ENCODE assay signal across 1 cellular context in the genomic region with DNA sequence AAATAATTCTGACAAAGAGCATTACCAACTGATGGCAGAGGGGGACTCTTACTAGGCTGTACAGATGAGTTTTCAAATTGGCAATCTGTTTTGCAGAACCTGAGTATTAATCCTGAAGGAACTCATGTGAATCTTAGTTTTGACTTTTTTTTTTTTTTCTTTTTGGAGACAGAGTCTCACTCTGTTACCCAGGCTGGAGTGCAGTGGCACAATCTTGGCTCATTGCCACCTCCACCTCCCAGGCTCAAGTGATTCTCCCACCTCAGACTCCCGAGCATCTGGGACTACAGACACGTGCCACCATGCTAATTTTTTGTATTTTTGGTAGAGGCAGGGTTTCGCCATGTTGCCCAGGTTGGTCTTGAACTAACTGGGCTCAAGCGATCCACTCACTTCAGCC.
TF ChIP-seq lines count a peak whose summit lies in the region.

No MANE protein-coding gene starts in this region.

TF ChIP-seq in WTC11, 78 proteins besides CTCF, POLR2A, EP300 and RAD21 (continued from another document):
- TF ChIP-seq, protein P1, sequence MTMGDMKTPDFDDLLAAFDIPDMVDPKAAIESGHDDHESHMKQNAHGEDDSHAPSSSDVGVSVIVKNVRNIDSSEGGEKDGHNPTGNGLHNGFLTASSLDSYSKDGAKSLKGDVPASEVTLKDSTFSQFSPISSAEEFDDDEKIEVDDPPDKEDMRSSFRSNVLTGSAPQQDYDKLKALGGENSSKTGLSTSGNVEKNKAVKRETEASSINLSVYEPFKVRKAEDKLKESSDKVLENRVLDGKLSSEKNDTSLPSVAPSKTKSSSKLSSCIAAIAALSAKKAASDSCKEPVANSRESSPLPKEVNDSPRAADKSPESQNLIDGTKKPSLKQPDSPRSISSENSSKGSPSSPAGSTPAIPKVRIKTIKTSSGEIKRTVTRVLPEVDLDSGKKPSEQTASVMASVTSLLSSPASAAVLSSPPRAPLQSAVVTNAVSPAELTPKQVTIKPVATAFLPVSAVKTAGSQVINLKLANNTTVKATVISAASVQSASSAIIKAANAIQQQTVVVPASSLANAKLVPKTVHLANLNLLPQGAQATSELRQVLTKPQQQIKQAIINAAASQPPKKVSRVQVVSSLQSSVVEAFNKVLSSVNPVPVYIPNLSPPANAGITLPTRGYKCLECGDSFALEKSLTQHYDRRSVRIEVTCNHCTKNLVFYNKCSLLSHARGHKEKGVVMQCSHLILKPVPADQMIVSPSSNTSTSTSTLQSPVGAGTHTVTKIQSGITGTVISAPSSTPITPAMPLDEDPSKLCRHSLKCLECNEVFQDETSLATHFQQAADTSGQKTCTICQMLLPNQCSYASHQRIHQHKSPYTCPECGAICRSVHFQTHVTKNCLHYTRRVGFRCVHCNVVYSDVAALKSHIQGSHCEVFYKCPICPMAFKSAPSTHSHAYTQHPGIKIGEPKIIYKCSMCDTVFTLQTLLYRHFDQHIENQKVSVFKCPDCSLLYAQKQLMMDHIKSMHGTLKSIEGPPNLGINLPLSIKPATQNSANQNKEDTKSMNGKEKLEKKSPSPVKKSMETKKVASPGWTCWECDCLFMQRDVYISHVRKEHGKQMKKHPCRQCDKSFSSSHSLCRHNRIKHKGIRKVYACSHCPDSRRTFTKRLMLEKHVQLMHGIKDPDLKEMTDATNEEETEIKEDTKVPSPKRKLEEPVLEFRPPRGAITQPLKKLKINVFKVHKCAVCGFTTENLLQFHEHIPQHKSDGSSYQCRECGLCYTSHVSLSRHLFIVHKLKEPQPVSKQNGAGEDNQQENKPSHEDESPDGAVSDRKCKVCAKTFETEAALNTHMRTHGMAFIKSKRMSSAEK (CRISPR knock-in tag; IDR thresholded peaks at IDR 0.05; ENCODE audit: borderline replicate concordance): no peak
- no peak for TF ChIP-seq RORB (CRISPR knock-in tag; IDR thresholded peaks at IDR 0.05)
- TF ChIP-seq, protein P2, sequence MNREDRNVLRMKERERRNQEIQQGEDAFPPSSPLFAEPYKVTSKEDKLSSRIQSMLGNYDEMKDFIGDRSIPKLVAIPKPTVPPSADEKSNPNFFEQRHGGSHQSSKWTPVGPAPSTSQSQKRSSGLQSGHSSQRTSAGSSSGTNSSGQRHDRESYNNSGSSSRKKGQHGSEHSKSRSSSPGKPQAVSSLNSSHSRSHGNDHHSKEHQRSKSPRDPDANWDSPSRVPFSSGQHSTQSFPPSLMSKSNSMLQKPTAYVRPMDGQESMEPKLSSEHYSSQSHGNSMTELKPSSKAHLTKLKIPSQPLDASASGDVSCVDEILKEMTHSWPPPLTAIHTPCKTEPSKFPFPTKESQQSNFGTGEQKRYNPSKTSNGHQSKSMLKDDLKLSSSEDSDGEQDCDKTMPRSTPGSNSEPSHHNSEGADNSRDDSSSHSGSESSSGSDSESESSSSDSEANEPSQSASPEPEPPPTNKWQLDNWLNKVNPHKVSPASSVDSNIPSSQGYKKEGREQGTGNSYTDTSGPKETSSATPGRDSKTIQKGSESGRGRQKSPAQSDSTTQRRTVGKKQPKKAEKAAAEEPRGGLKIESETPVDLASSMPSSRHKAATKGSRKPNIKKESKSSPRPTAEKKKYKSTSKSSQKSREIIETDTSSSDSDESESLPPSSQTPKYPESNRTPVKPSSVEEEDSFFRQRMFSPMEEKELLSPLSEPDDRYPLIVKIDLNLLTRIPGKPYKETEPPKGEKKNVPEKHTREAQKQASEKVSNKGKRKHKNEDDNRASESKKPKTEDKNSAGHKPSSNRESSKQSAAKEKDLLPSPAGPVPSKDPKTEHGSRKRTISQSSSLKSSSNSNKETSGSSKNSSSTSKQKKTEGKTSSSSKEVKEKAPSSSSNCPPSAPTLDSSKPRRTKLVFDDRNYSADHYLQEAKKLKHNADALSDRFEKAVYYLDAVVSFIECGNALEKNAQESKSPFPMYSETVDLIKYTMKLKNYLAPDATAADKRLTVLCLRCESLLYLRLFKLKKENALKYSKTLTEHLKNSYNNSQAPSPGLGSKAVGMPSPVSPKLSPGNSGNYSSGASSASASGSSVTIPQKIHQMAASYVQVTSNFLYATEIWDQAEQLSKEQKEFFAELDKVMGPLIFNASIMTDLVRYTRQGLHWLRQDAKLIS (CRISPR knock-in tag; IDR thresholded peaks at IDR 0.05; ENCODE audit: borderline replicate concordance): no peak
